9 cellular contexts compared by ENCODE assay signal in genomic region chr12:93381183-93381975, GRCh38. TPM values are rescaled to one million over a fixed set of nuclear protein-coding genes. Genes with fewer than 3 reads are reported as not detected.
DNase-seq lines count a peak whose midpoint lies in the region; ATAC-seq and TF ChIP-seq lines count a peak whose summit lies in the region.
"Had no signal": no experiment of that assay in that cellular context is flagged by ENCODE, and none has a peak within 500 bp of the region (broad histone marks: within the 10 kb centered on the region; RNA-seq: fewer than 3 reads in every experiment).

No MANE protein-coding gene starts in this region.

- H3K4me3 ChIP-seq in right atrium auricular region: peak overlapping the region; percentile 72 to 90
- peak overlapping the region; percentile 88 for H3K4me3 ChIP-seq in brain microvascular endothelial cell (ENCODE audit: low read depth, low read length)
- H3K4me3 ChIP-seq in mesendoderm (ENCODE audit: low read length): no peak overlapping the region
- peak overlapping the region in 1 of 2 donors; percentile 76 for H3K4me3 ChIP-seq in vagina

- H4K5ac ChIP-seq in mesendoderm (ENCODE audit: low read length): no peak overlapping the region

- no peak overlapping the region for H4K8ac ChIP-seq in mesendoderm (ENCODE audit: low read depth, low read length)

- in situ Hi-C loops in brain microvascular endothelial cell (cut with HindIII; ENCODE audit: low pct_ligation_motif_present, low sequenced_read_pairs): loop anchor here (25.0 kb wide), 1 partner anchor 369 kb away; no protein-coding TSS in a partner anchor

- peak overlapping the region in 1 of 2 donors; percentile 100 for H3K4me3 Mint-ChIP-seq in CD14-positive monocyte

- no peaks in the 10 kb centered on the region for H3K27me3 Mint-ChIP-seq in CD14-positive monocyte (ENCODE audit: low read depth in 3 of 3)

- no peak for ATAC-seq in Right ventricle myocardium superior (ENCODE audit: poor library complexity)

- no peaks in the 10 kb centered on the region for H3K9me3 Mint-ChIP-seq in CD14-positive monocyte

- TF ChIP-seq CTCF in right atrium auricular region (IDR thresholded peaks at IDR 0.05) (no peak), brain microvascular endothelial cell (IDR thresholded peaks at IDR 0.05; ENCODE audit: low read depth, low read length, missing control alignments) (no peak), vagina (IDR thresholded peaks at IDR 0.05) (no peak), CD14-positive monocyte (IDR thresholded peaks at IDR 0.05) (no peak)

- peak overlapping the region; percentile 58 for H3K9ac ChIP-seq in mesendoderm (ENCODE audit: low read length)

- DNase-seq in right atrium auricular region (ENCODE audit: low spot score) (peak; percentile 28), Right ventricle myocardium superior (no peak), brain microvascular endothelial cell (no peak), mesendoderm (peak; percentile 12), vagina (ENCODE audit: extremely low spot score in 2 of 2) (no peak), CD14-positive monocyte (ENCODE audit: low spot score) (no peak), cerebellar cortex (ENCODE audit: low spot score) (no peak), NCI-H2227 (lab: John Stamatoyannopoulos, UW; ENCODE audit: unreplicated experiment) (no peak)
- DNase-seq: substantia nigra had no signal

- peaks cover 4% of the 10 kb centered on the region for H3K36me3 ChIP-seq in right atrium auricular region
- H3K36me3 ChIP-seq in brain microvascular endothelial cell (replicated peaks): no peaks in the 10 kb centered on the region
- no peaks in the 10 kb centered on the region for H3K36me3 ChIP-seq in mesendoderm (ENCODE audit: control insufficient read depth, insufficient read depth, low read length)
- no peaks in the 10 kb centered on the region for H3K36me3 ChIP-seq in vagina

- no peak overlapping the region for H2AK5ac ChIP-seq in mesendoderm (ENCODE audit: low read length)

- H3K27ac ChIP-seq in right atrium auricular region (peak overlapping the region; percentile 92 to 98), brain microvascular endothelial cell (peak overlapping the region; percentile 84), mesendoderm (ENCODE audit: low read depth, low read length) (no peak overlapping the region), vagina (peak overlapping the region; percentile 91)

- no peak overlapping the region for H2BK5ac ChIP-seq in mesendoderm (ENCODE audit: low read length)

- peaks cover 7 to 19% of the 10 kb centered on the region in 2 donors for H3K36me3 Mint-ChIP-seq in CD14-positive monocyte

- intact Hi-C loops in Right ventricle myocardium superior (cut with DNase I) (no loop called here), vagina (cut with DNase I) (no loop called here), CD14-positive monocyte (cut with micrococcal nuclease) (loop anchor here in 1 of 2 donors (10.0 kb wide), 1 partner anchor 287 kb away; no protein-coding TSS in a partner anchor)

- WGBS in mesendoderm (ENCODE audit: extremely low coverage, insufficient coverage, low lambda C conversion rate): no CpG with 5 or more reads among the region's 5 CpGs

- no peak overlapping the region for H3K23ac ChIP-seq in mesendoderm (ENCODE audit: low read length)

- peaks cover 6% of the 10 kb centered on the region for H3K79me1 ChIP-seq in mesendoderm (ENCODE audit: low read length)

- H3K9me3 ChIP-seq in right atrium auricular region (no peaks in the 10 kb centered on the region), vagina (no peaks in the 10 kb centered on the region)

- TF ChIP-seq POLR2A in vagina (IDR thresholded peaks at IDR 0.05): no peak

- H3K56ac ChIP-seq in mesendoderm (ENCODE audit: low read length): peak overlapping the region; percentile 10

- peaks cover 49% of the 10 kb centered on the region for H3K4me1 Mint-ChIP-seq in CD14-positive monocyte

- H3K4ac ChIP-seq in mesendoderm (ENCODE audit: low read depth, low read length): no peak overlapping the region

- H3K27me3 ChIP-seq in right atrium auricular region (no peaks in the 10 kb centered on the region), brain microvascular endothelial cell (replicated peaks) (no peaks in the 10 kb centered on the region), mesendoderm (ENCODE audit: insufficient read depth, low read length, poor library complexity) (no peaks in the 10 kb centered on the region), vagina (no peaks in the 10 kb centered on the region)

- peak overlapping the region in 2 of 7 donors; percentile 50 to 57 for H3K27ac Mint-ChIP-seq in CD14-positive monocyte

- H3K4me1 ChIP-seq in right atrium auricular region (peaks cover 0 to 76% of the 10 kb centered on the region in 2 donors), mesendoderm (ENCODE audit: control insufficient read depth, low read depth, low read length) (peaks cover 10% of the 10 kb centered on the region), vagina (peaks cover 74% of the 10 kb centered on the region)

- peaks cover 61% of the 10 kb centered on the region for H3K79me2 ChIP-seq in mesendoderm (ENCODE audit: control insufficient read depth, insufficient read depth, low read length)

- no peak overlapping the region for H2BK15ac ChIP-seq in mesendoderm (replicated peaks; ENCODE audit: low read depth)

- H3K18ac ChIP-seq in mesendoderm (ENCODE audit: low read length): no peak overlapping the region

- no peak overlapping the region for H3K4me2 ChIP-seq in mesendoderm (ENCODE audit: low read length)

- no peak overlapping the region for H2BK120ac ChIP-seq in mesendoderm (ENCODE audit: low read depth, low read length)

RNA-seq across cellular contexts. Expression of gene NUDT4, which starts 3.7 kb away (rescaled TPM):
- 100 to 1,000 TPM; 103 to 158 TPM for total RNA-seq in right atrium auricular region
- 410 TPM for total RNA-seq in Right ventricle myocardium superior
- 40.3 TPM for polyA plus RNA-seq in mesendoderm (2013, experiment 1 of 2)
- 39.3 TPM for polyA plus RNA-seq in mesendoderm (2013, experiment 2 of 2)
- 37.1 TPM for total RNA-seq in vagina
- 10 to 100 TPM; 35.6 to 43.8 TPM for polyA plus RNA-seq in CD14-positive monocyte

Comparison
In these comparisons a context has a peak if more than half of its experiments do, and no peak if none do; other contexts are left out.
1. DNase-seq: peak in right atrium auricular region (single experiment) and mesendoderm (single experiment); none in Right ventricle myocardium superior (single experiment), brain microvascular endothelial cell (single experiment), vagina (0 of 2), CD14-positive monocyte (single experiment), cerebellar cortex (single experiment) and NCI-H2227 (single experiment).